In genomic region chr3:106981392-106981791, GRCh38 we compare ENCODE assay signal across 31 cellular contexts.
"Had no signal": no experiment of that assay in that cellular context is flagged by ENCODE, and none has a peak within 500 bp of the region (broad histone marks: within the 10 kb centered on the region; RNA-seq: fewer than 3 reads in every experiment).

No MANE protein-coding gene starts in this region.

- H3K27me3 Mint-ChIP-seq: activated naive CD4-positive, alpha-beta T cell treated with anti-CD3 and anti-CD28 coated beads, Interleukin-2, amount 50 U/mL, for 24 hours; activated T-cell treated with anti-CD3 and anti-CD28 coated beads, Interleukin-2, amount 50 U/mL, for 24 hours; T-helper 17 cell had no signal

- ATAC-seq: activated CD8-positive, alpha-beta T cell treated with anti-CD3 and anti-CD28 coated beads, Interleukin-2, amount 10 ng/mL, durations not matched to agents 7 days and 5 days; body of pancreas; T-helper 17 cell; WTC11 had no signal

- H3K27ac ChIP-seq: ascending aorta, body of pancreas, SJSA1 had no signal

- H3K4me1 ChIP-seq: ascending aorta, body of pancreas, SJSA1 had no signal

- H3K9me3 Mint-ChIP-seq: activated T-cell treated with anti-CD3 and anti-CD28 coated beads, Interleukin-2, amount 50 U/mL, for 24 hours; activated T-helper 1 cell treated with anti-CD3 and anti-CD28 coated beads, Interleukin-12 subunit alpha, Interleukin-12 subunit beta, Interleukin-2, Interleukin-4 antibody, amounts not matched to agents 30 ng/mL and 10 ng/mL and 1 ng/mL, durations not matched to agents 14 hours and 24 hours and 36 hours; WTC11 had no signal

- H3K9me3 ChIP-seq: ascending aorta, body of pancreas, MG63, SJSA1 had no signal

- H3K4me3 ChIP-seq: ascending aorta, body of pancreas, MG63, SJSA1 had no signal

- H3K4me1 Mint-ChIP-seq: activated naive CD4-positive, alpha-beta T cell treated with anti-CD3 and anti-CD28 coated beads, Interleukin-2, amount 50 U/mL, for 24 hours; T-helper 17 cell; WTC11 had no signal

- H3K4me3 Mint-ChIP-seq: activated CD8-positive, alpha-beta T cell treated with anti-CD3 and anti-CD28 coated beads, Interleukin-2, amount 10 ng/mL, durations not matched to agents 7 days and 5 days; activated naive CD4-positive, alpha-beta T cell treated with anti-CD3 and anti-CD28 coated beads, Interleukin-2, amount 50 U/mL, for 24 hours; activated T-cell treated with anti-CD3 and anti-CD28 coated beads, Interleukin-2, amount 50 U/mL, for 24 hours; activated T-helper 1 cell treated with anti-CD3 and anti-CD28 coated beads, Interleukin-12 subunit alpha, Interleukin-12 subunit beta, Interleukin-2, Interleukin-4 antibody, amounts not matched to agents 30 ng/mL and 10 ng/mL and 1 ng/mL, durations not matched to agents 14 hours and 24 hours and 36 hours; T-helper 17 cell; WTC11 had no signal

- H3K27me3 ChIP-seq: ascending aorta, body of pancreas, MG63, SJSA1 had no signal

- DNase-seq: activated CD4-positive, alpha-beta T cell treated with anti-CD3 and anti-CD28 coated beads for 48 hours; activated CD4-positive, alpha-beta T cell treated with anti-CD3 and anti-CD28 coated beads, Interleukin-2, amount 50 U/mL, for 4 hours; activated CD4-positive, CD25-positive, alpha-beta regulatory T cell treated with anti-CD3 and anti-CD28 coated beads, Interleukin-2, amount 50 U/mL, for 72 hours; activated CD8-positive, alpha-beta T cell treated with anti-CD3 and anti-CD28 coated beads, Interleukin-2, amount 10 ng/mL, durations not matched to agents 7 days and 5 days; activated effector memory CD4-positive, alpha-beta T cell treated with Interleukin-2 at 50 U/mL for 16 hours; activated naive CD4-positive, alpha-beta T cell; activated T-cell treated with anti-CD3 and anti-CD28 coated beads, Interleukin-2, amount 50 U/mL, for 24 hours; amniotic stem cell; body of pancreas; central memory CD4-positive, alpha-beta T cell; KG1; MG63; MV-4-11; NCI-H1092 treated with DMSO at 0.1 percent for 48 hours; NCI-H1417 treated with DMSO at 0.1 percent for 48 hours; NCI-H1694; NCI-H2029; NCI-H2107; NCI-H2171 treated with DMSO at 0.1 percent for 48 hours; NCI-H226; NCI-H526; NCI-H774; NK-92 treated with Interleukin-12 subunit alpha and Interleukin-12 subunit beta, amount 100 ng/mL, for 24 hours; SHP77; T-helper 17 cell; T-helper 9 cell had no signal

- H3K36me3 ChIP-seq: ascending aorta, MG63, SJSA1 had no signal

- H3K36me3 Mint-ChIP-seq: activated naive CD4-positive, alpha-beta T cell treated with anti-CD3 and anti-CD28 coated beads, Interleukin-2, amount 50 U/mL, for 24 hours; WTC11 had no signal

- H3K27ac Mint-ChIP-seq: activated CD8-positive, alpha-beta T cell treated with anti-CD3 and anti-CD28 coated beads, Interleukin-2, amount 10 ng/mL, durations not matched to agents 7 days and 5 days; activated naive CD4-positive, alpha-beta T cell treated with anti-CD3 and anti-CD28 coated beads, Interleukin-2, amount 50 U/mL, for 24 hours; activated T-cell treated with anti-CD3 and anti-CD28 coated beads, Interleukin-2, amount 50 U/mL, for 24 hours; activated T-helper 1 cell treated with anti-CD3 and anti-CD28 coated beads, Interleukin-12 subunit alpha, Interleukin-12 subunit beta, Interleukin-2, Interleukin-4 antibody, amounts not matched to agents 30 ng/mL and 10 ng/mL and 1 ng/mL, durations not matched to agents 14 hours and 24 hours and 36 hours; T-helper 17 cell; WTC11 had no signal
